Comparison of ENCODE assay signal across 19 cellular contexts in the genomic region with DNA sequence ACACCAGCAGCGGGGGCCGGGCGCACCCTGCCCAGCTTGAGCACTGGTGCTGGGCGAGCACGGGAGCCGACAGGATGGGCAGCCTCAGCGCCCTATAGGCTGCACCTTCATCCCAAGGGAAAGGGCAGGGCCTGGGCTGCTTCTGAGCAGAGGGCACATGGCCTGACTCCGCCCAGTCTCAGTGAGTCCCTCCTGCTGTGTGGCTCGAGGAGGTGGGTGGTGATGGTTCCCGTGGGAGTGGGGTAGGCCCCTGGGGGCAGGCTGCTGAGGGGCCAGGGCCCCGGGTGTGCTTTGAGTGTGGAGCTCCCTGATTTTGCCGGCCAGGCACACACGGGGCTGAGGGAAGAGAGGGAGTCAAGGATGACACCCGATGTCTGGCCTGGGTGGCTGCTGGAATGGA. TPM values are rescaled to one million over a fixed set of nuclear protein-coding genes. Genes with fewer than 3 reads are reported as not detected.
DNase-seq lines count a peak whose midpoint lies in the region; ATAC-seq and TF ChIP-seq lines count a peak whose summit lies in the region.
"Had no signal": no experiment of that assay in that cellular context is flagged by ENCODE, and none has a peak within 500 bp of the region (broad histone marks: within the 10 kb centered on the region; RNA-seq: fewer than 3 reads in every experiment).

No MANE protein-coding gene starts in this region.

- peaks cover 4% of the 10 kb centered on the region for H3K4me1 Mint-ChIP-seq in MCF 10A (ENCODE audit: insufficient read depth, unreplicated experiment)

- H3K27ac Mint-ChIP-seq in MCF 10A (ENCODE audit: low read depth, unreplicated experiment): peak overlapping the region; percentile 9
- H3K27ac Mint-ChIP-seq: activated naive CD8-positive, alpha-beta T cell; CD8-positive, alpha-beta memory T cell; stimulated activated naive CD8-positive, alpha-beta T cell treated with anti-CD3 and anti-CD28 coated beads, Interleukin-15, Interleukin-2, amounts not matched to agents 100 ng/mL and 50 ng/mL, for 24 hours had no signal

- H3K4me3 ChIP-seq in breast epithelium: no peak overlapping the region

- peaks cover 54% of the 10 kb centered on the region for H3K36me3 Mint-ChIP-seq in MCF 10A (ENCODE audit: insufficient read depth, unreplicated experiment)
- H3K36me3 Mint-ChIP-seq: activated naive CD8-positive, alpha-beta T cell; naive B cell had no signal

- H3K27me3 Mint-ChIP-seq in MCF 10A (ENCODE audit: insufficient read depth, unreplicated experiment): no peaks in the 10 kb centered on the region
- H3K27me3 Mint-ChIP-seq: activated naive CD8-positive, alpha-beta T cell; CD8-positive, alpha-beta memory T cell; naive B cell; stimulated activated naive CD8-positive, alpha-beta T cell treated with anti-CD3 and anti-CD28 coated beads, Interleukin-15, Interleukin-2, amounts not matched to agents 100 ng/mL and 50 ng/mL, for 24 hours had no signal

- no peaks in the 10 kb centered on the region for H3K36me3 ChIP-seq in breast epithelium

- DNase-seq in MCF 10A (ENCODE audit: unreplicated experiment) (peak; percentile 31), breast epithelium (ENCODE audit: low spot score in 2 of 2) (no peak), NCI-H460 (ENCODE audit: extremely low read depth, low read depth) (peak; percentile 26), fibroblast of gingiva (ENCODE audit: low read depth) (peak; percentile 43), iPS-NIHi11 (ENCODE audit: low spot score) (no peak), CD1c-positive myeloid dendritic cell (ENCODE audit: extremely low spot score) (no peak), NCI-H1092 (lab: John Stamatoyannopoulos, UW) (no peak)
- DNase-seq: activated CD4-positive, alpha-beta T cell treated with anti-CD3 and anti-CD28 coated beads for 1 hour; CD8-positive, alpha-beta memory T cell; foreskin keratinocyte; kidney glomerular epithelial cell; mesenchymal stem cell; naive B cell; NCI-H1436 treated with DMSO at 0.1 percent for 48 hours; NCI-H226; trophoblast cell had no signal

- CTCF ChIA-PET in MCF 10A (lab: Yijun Ruan, JAX): interaction anchor here (0.9 to 1.2 kb wide), 2 partner anchors 15 to 20 kb away, joined by 3 read pairs; no protein-coding TSS in a partner anchor

- ATAC-seq in HG03571 (IDR thresholded peaks at IDR 0.05; ENCODE audit: unreplicated experiment): no peak
- ATAC-seq: foreskin keratinocyte had no signal

- H3K9me3 ChIP-seq in breast epithelium: no peaks in the 10 kb centered on the region

- H3K4me3 Mint-ChIP-seq in MCF 10A (ENCODE audit: unreplicated experiment): no peak overlapping the region
- H3K4me3 Mint-ChIP-seq: activated naive CD8-positive, alpha-beta T cell; CD8-positive, alpha-beta memory T cell; naive B cell; stimulated activated naive CD8-positive, alpha-beta T cell treated with anti-CD3 and anti-CD28 coated beads, Interleukin-15, Interleukin-2, amounts not matched to agents 100 ng/mL and 50 ng/mL, for 24 hours had no signal

- no peaks in the 10 kb centered on the region for H3K9me3 Mint-ChIP-seq in MCF 10A (ENCODE audit: unreplicated experiment)
- H3K9me3 Mint-ChIP-seq: CD8-positive, alpha-beta memory T cell; naive B cell; stimulated activated naive CD8-positive, alpha-beta T cell treated with anti-CD3 and anti-CD28 coated beads, Interleukin-15, Interleukin-2, amounts not matched to agents 100 ng/mL and 50 ng/mL, for 24 hours had no signal

- TF ChIP-seq CTCF in MCF 10A (IDR thresholded peaks at IDR 0.05; ENCODE audit: unreplicated experiment) (no peak), breast epithelium (IDR thresholded peaks at IDR 0.05) (no peak)

- TF ChIP-seq POLR2A in breast epithelium (IDR thresholded peaks at IDR 0.05): no peak

- peak overlapping the region in 1 of 2 donors; percentile 59 for H3K27ac ChIP-seq in breast epithelium
- H3K27ac ChIP-seq: foreskin keratinocyte had no signal

- peaks cover 7 to 16% of the 10 kb centered on the region in 2 donors for H3K4me1 ChIP-seq in breast epithelium
- H3K4me1 ChIP-seq: foreskin keratinocyte had no signal

- H3K27me3 ChIP-seq in breast epithelium: no peaks in the 10 kb centered on the region
- H3K27me3 ChIP-seq: foreskin keratinocyte had no signal

- intact Hi-C loops in MCF 10A (cut with micrococcal nuclease): no loop called here
- intact Hi-C loops in breast epithelium (cut with DNase I; ENCODE audit: low total_unique reads): no loop called here

- BruUV-seq in MCF 10A (replicated peaks; lab: Mats Ljungman, UMichigan): no TSS peak

- POLR2A ChIA-PET in MCF 10A (lab: Yijun Ruan, JAX): interaction anchor here (0.6 to 1.5 kb wide), 7 partner anchors 38 to 120 kb away, joined by 3 to 5 read pairs (median 4); a partner anchor contains a TSS

RNA-seq across cellular contexts. Expression of a gene that starts 37.9 kb away (rescaled TPM):
- total RNA-seq in MCF 10A (2022) (99.8 and 136 TPM in 2 replicates), breast epithelium (10 to 100 TPM; 41.6 to 52.4 (median 48.9) TPM)
- 33.8 and 38.5 TPM in 2 replicates for total RNA-seq in NCI-H460 (2014; rRNA removed; shearing (Covaris generic))
- polyA plus RNA-seq in NCI-H460 (2014; cell fraction: nucleus; rRNA removed): 92.5 and 156 TPM in 2 replicates

RNA-seq across cellular contexts. Expression of a gene that starts 38.0 kb away (rescaled TPM):
- total RNA-seq in MCF 10A (2022) (16.4 and 17.7 TPM in 2 replicates), breast epithelium (10 to 100 TPM; 10.6 to 27.9 (median 16.1) TPM)
- total RNA-seq in NCI-H460 (2014; rRNA removed; shearing (Covaris generic)): 18.0 and 20.2 TPM in 2 replicates
- 61.1 and 62.2 TPM in 2 replicates for polyA plus RNA-seq in NCI-H460 (2014; cell fraction: nucleus; rRNA removed)

RNA-seq across cellular contexts. Expression of a gene that starts 50.0 kb away (rescaled TPM):
- total RNA-seq in MCF 10A (2022) (159 and 187 TPM in 2 replicates), breast epithelium (100 to 1,000 TPM in 2 of 3 donors, 10 to 100 TPM in 1; 74.2 to 110 (median 107) TPM)
- total RNA-seq in NCI-H460 (2014; rRNA removed; shearing (Covaris generic)): 98.8 and 119 TPM in 2 replicates
- polyA plus RNA-seq in NCI-H460 (2014; cell fraction: nucleus; rRNA removed): 463 and 604 TPM in 2 replicates

RNA-seq across cellular contexts. Expression of a gene that starts 59.0 kb away (rescaled TPM):
- 8.5 and 14.5 TPM in 2 replicates for total RNA-seq in MCF 10A (2022)
- total RNA-seq in breast epithelium: 10 to 100 TPM; 31.5 to 58.3 (median 38.9) TPM
- total RNA-seq in NCI-H460 (2014; rRNA removed; shearing (Covaris generic)): 11.1 and 13.3 TPM in 2 replicates
- 19.9 and 20.7 TPM in 2 replicates for polyA plus RNA-seq in NCI-H460 (2014; cell fraction: nucleus; rRNA removed)

Comparison
In these comparisons a context has a peak if more than half of its experiments do, and no peak if none do; other contexts are left out.
1. DNase-seq: peak in MCF 10A (single experiment), NCI-H460 (single experiment) and fibroblast of gingiva (single experiment); none in breast epithelium (0 of 2), iPS-NIHi11 (single experiment), CD1c-positive myeloid dendritic cell (single experiment) and NCI-H1092 (single experiment).